In genomic region chrX:14003028-14003427, GRCh38 we compare ENCODE assay signal across 1 cellular context.
TF ChIP-seq lines count a peak whose summit lies in the region.

No MANE protein-coding gene starts in this region.

TF ChIP-seq in endothelial cell of umbilical vein, 7 proteins besides CTCF, POLR2A, EP300 and RAD21:
- no peak for TF ChIP-seq MYC (IDR thresholded peaks at IDR 0.05; ENCODE audit: low read depth, low read length)
- no peak for TF ChIP-seq FOS (IDR thresholded peaks at IDR 0.05; ENCODE audit: borderline replicate concordance, insufficient read depth, low read length)
- no peak for TF ChIP-seq POLR2AphosphoS5 (IDR thresholded peaks at IDR 0.05; ENCODE audit: insufficient read depth, low read depth, low read length)
- TF ChIP-seq EZH2 (IDR thresholded peaks at IDR 0.05; ENCODE audit: borderline replicate concordance, low read depth, low read length, severe bottlenecking): no peak
- TF ChIP-seq JUN (IDR thresholded peaks at IDR 0.05; ENCODE audit: borderline replicate concordance, insufficient read depth, insufficient read length, low read depth): no peak
- no peak for TF ChIP-seq GATA2 (IDR thresholded peaks at IDR 0.05; ENCODE audit: insufficient read depth, insufficient read length, low read depth, low read length)
- no peak for TF ChIP-seq MAX (IDR thresholded peaks at IDR 0.05; ENCODE audit: insufficient read depth, insufficient read length)
TF ChIP-seq in endothelial cell of umbilical vein: peak in this region for 0.
